8 cellular contexts compared by ENCODE assay signal in genomic region chr3:147616998-147617619, GRCh38.
A peak's percentile ranks its signal among the peaks of the same experiment; 100 is the strongest.
DNase-seq lines count a peak whose midpoint lies in the region; ATAC-seq and TF ChIP-seq lines count a peak whose summit lies in the region.

No MANE protein-coding gene starts in this region.

- TF ChIP-seq CTCF in left ventricle myocardium inferior (IDR thresholded peaks at IDR 0.05; ENCODE audit: borderline replicate concordance) = peak; percentile 57
- TF ChIP-seq CTCF in esophagus muscularis mucosa (IDR thresholded peaks at IDR 0.05) = peak in 2 of 3 experiments; percentile 12 to 19
- TF ChIP-seq CTCF in lower leg skin (IDR thresholded peaks at IDR 0.05) = no peak

- DNase-seq in left ventricle myocardium inferior (no peak), left cardiac atrium (no peak), NOMO-1 (lab: John Stamatoyannopoulos, UW; ENCODE audit: unreplicated experiment in 2 of 2) (peak; percentile 12 to 64), esophagus muscularis mucosa (ENCODE audit: extremely low spot score) (no peak), NK-92 (lab: John Stamatoyannopoulos, UW; ENCODE audit: unreplicated experiment) (no peak), lower leg skin (ENCODE audit: low spot score in 2 of 2) (no peak), cortex of kidney (lab: John Stamatoyannopoulos, UW) (no peak)
- no peak for DNase-seq in effector CD8-positive, alpha-beta T cell (lab: John Stamatoyannopoulos, UW)

- WGBS in esophagus muscularis mucosa = 14% methylated on average over 2 of the region's 2 CpGs
- WGBS in lower leg skin, 2 donors = 2 to 6% methylated on average over 2 of the region's 2 CpGs

- ATAC-seq in left cardiac atrium = no peak

- TF ChIP-seq POLR2A in esophagus muscularis mucosa (IDR thresholded peaks at IDR 0.05; ENCODE audit: low read depth) (no peak), lower leg skin (IDR thresholded peaks at IDR 0.05) (no peak)

- intact Hi-C loops in left ventricle myocardium inferior (cut with micrococcal nuclease) = no loop called here
- intact Hi-C loops in left cardiac atrium (cut with DNase I) = no loop called here
- intact Hi-C loops in esophagus muscularis mucosa (cut with DNase I) = no loop called here
- intact Hi-C loops in lower leg skin (cut with DNase I; ENCODE audit: low total_unique reads) = no loop called here

- H3K9me3 ChIP-seq in left ventricle myocardium inferior (replicated peaks) = no peaks in the 10 kb centered on the region
- H3K9me3 ChIP-seq in esophagus muscularis mucosa = no peaks in the 10 kb centered on the region

- H3K27me3 ChIP-seq in left ventricle myocardium inferior (ENCODE audit: low read depth) = no peaks in the 10 kb centered on the region
- H3K27me3 ChIP-seq in esophagus muscularis mucosa = no peaks in the 10 kb centered on the region

- H3K4me3 ChIP-seq in left ventricle myocardium inferior (no peak overlapping the region), esophagus muscularis mucosa (no peak overlapping the region), lower leg skin (ENCODE audit: low read depth, poor library complexity, severe bottlenecking) (no peak overlapping the region)

- H3K27ac ChIP-seq in left ventricle myocardium inferior (replicated peaks) (no peak overlapping the region), esophagus muscularis mucosa (replicated peaks in 1 of 4) (no peak overlapping the region)

- no peaks in the 10 kb centered on the region for H3K36me3 ChIP-seq in left ventricle myocardium inferior
- no peaks in the 10 kb centered on the region for H3K36me3 ChIP-seq in esophagus muscularis mucosa

- H3K4me1 ChIP-seq in left ventricle myocardium inferior (no peaks in the 10 kb centered on the region), esophagus muscularis mucosa (peaks cover 0 to 7% (median 0%) of the 10 kb centered on the region in 4 donors)

- TF ChIP-seq EP300 in esophagus muscularis mucosa (IDR thresholded peaks at IDR 0.05) = no peak

Comparison
In these comparisons a context has a peak if more than half of its experiments do, and no peak if none do; other contexts are left out.
1. DNase-seq: peak in NOMO-1 (2 of 2); none in left ventricle myocardium inferior (single experiment), left cardiac atrium (single experiment), esophagus muscularis mucosa (single experiment), NK-92 (single experiment), effector CD8-positive, alpha-beta T cell (single experiment), lower leg skin (0 of 2) and cortex of kidney (single experiment).
2. CTCF ChIP-seq: peak in left ventricle myocardium inferior (single experiment) and esophagus muscularis mucosa (2 of 3); none in lower leg skin (0 of 3).